ENCODE assay signal across 24 cellular contexts in the genomic region with DNA sequence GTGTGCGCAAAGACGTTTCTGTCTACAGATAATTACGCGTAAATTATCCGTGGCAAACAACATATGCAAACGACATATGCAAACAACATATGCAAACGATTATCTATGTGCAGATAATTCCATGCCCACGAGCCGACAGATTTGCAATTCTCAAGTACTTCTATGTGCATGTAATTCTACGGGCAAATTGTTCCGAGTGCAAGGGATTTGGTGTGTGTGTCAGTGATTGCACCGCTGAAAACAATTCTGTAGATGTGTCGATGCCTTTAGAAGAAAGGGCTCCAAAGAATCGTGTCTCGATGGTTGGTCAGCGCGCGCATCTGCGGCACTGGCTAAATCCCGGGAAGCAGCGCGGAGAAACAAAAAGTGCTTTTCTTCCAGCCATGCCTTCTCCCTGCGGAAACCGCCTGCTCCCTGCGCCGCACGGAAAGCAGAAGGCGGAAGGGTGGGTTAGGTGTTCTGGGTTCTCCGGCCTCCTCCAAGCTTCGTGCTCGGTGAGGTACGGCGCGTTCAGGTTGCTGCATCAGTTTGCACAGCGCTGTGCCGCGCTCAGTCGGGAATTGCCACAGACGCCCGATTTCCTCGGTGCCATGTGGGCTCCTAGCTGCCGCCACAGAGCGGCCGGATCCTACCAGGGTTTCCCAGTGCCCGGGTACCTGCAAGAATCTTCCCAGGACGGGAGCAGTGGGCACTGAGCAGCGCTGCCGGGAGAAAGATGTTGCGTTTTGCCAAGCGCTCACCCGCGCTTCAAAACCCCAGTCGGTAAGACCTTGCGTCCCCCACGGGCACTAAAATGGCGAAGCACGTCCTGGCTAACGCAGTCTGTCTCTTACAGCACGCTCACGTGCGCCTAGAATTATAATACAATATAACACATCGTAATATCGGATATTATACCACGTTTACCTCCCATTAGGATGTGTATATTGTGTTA. TPM values are rescaled to one million over a fixed set of nuclear protein-coding genes. Genes with fewer than 3 reads are reported as not detected.
DNase-seq lines count a peak whose midpoint lies in the region; FAIRE-seq and TF ChIP-seq lines count a peak whose summit lies in the region.
"Had no signal": no experiment of that assay in that cellular context is flagged by ENCODE, and none has a peak within 500 bp of the region (broad histone marks: within the 10 kb centered on the region; RNA-seq: fewer than 3 reads in every experiment).

No MANE protein-coding gene starts in this region.

- DNase-seq in T-helper 1 cell (no peak), ELF-1 (ENCODE audit: low read depth, low spot score) (peak; percentile 58), astrocyte (ENCODE audit: low read depth) (no peak), islet precursor cell (peak; percentile 65), MV-4-11 (lab: John Stamatoyannopoulos, UW) (no peak), HTR-8/SVneo (ENCODE audit: insufficient read length, low spot score) (no peak)
- no peak for DNase-seq in activated naive CD4-positive, alpha-beta T cell (lab: John Stamatoyannopoulos, UW)
- DNase-seq: activated naive CD4-positive, alpha-beta T cell treated with anti-CD3 and anti-CD28 coated beads, Interleukin-2, amount 10 ng/mL, durations not matched to agents 7 days and 5 days; GDM1; hippocampal formation; naive thymus-derived CD8-positive, alpha-beta T cell; NCI-H1436 treated with DMSO at 0.1 percent for 48 hours; NK-92 treated with Interleukin-12 subunit alpha and Interleukin-12 subunit beta, amount 100 ng/mL, for 24 hours; RPMI8226; stimulated activated CD4-positive, alpha-beta T cell treated with anti-CD3 and anti-CD28 coated beads, Interleukin-2, amount 100 ng/mL, for 48 hours; stomach had no signal

- no peaks in the 10 kb centered on the region for H3K36me3 Mint-ChIP-seq in T-helper 1 cell treated with Interleukin-12 subunit alpha and Interleukin-12 subunit beta and Interleukin-4 antibody, amounts not matched to agents 30 μg/mL and 1 μg/mL, for 36 hours (ENCODE audit: low read depth)
- H3K36me3 Mint-ChIP-seq in astrocyte (ENCODE audit: low read depth, unreplicated experiment), result no peaks in the 10 kb centered on the region
- H3K36me3 Mint-ChIP-seq: activated naive CD4-positive, alpha-beta T cell treated with anti-CD3 and anti-CD28 coated beads, Interleukin-2, amount 10 ng/mL, durations not matched to agents 7 days and 5 days; type B pancreatic cell had no signal

- H3K4me2 ChIP-seq in astrocyte (ENCODE audit: low read length), result no peak overlapping the region
- H3K4me2 ChIP-seq: BLaER1 treated with 17β-estradiol and CSF1 and Interleukin-3, amounts not matched to agents 10 nM and 100 nM had no signal

- H3K9ac ChIP-seq in astrocyte (ENCODE audit: low read length), result no peak overlapping the region
- H3K9ac ChIP-seq: BLaER1 treated with 17β-estradiol and CSF1 and Interleukin-3, amounts not matched to agents 10 nM and 100 nM had no signal

- TF ChIP-seq CTCF in astrocyte (IDR thresholded peaks at IDR 0.05; ENCODE audit: insufficient read depth, low read depth, low read length), result no peak

- no peak overlapping the region for H3K27ac ChIP-seq in astrocyte (ENCODE audit: low read depth, low read length)
- H3K27ac ChIP-seq: BLaER1 treated with 17β-estradiol and CSF1 and Interleukin-3, amounts not matched to agents 10 nM and 100 nM; stomach had no signal

- no peaks in the 10 kb centered on the region for H3K4me1 Mint-ChIP-seq in T-helper 1 cell treated with Interleukin-12 subunit alpha and Interleukin-12 subunit beta and Interleukin-4 antibody, amounts not matched to agents 30 μg/mL and 1 μg/mL, for 36 hours (ENCODE audit: low read depth)
- H3K4me1 Mint-ChIP-seq in astrocyte (ENCODE audit: low read depth, unreplicated experiment), result no peaks in the 10 kb centered on the region
- H3K4me1 Mint-ChIP-seq: activated naive CD4-positive, alpha-beta T cell treated with anti-CD3 and anti-CD28 coated beads, Interleukin-2, amount 10 ng/mL, durations not matched to agents 7 days and 5 days had no signal

- H4K20me1 ChIP-seq in astrocyte (ENCODE audit: insufficient read depth, low read length), result no peaks in the 10 kb centered on the region

- peaks cover 63% of the 10 kb centered on the region for H3K27me3 ChIP-seq in astrocyte (ENCODE audit: insufficient read depth, low read length)

- no peak overlapping the region for H3K4me3 Mint-ChIP-seq in T-helper 1 cell treated with Interleukin-12 subunit alpha and Interleukin-12 subunit beta and Interleukin-4 antibody, amounts not matched to agents 30 μg/mL and 1 μg/mL, for 36 hours
- no peak overlapping the region for H3K4me3 Mint-ChIP-seq in astrocyte (ENCODE audit: unreplicated experiment)
- H3K4me3 Mint-ChIP-seq: activated naive CD4-positive, alpha-beta T cell treated with anti-CD3 and anti-CD28 coated beads, Interleukin-2, amount 10 ng/mL, durations not matched to agents 7 days and 5 days; memory B cell; naive thymus-derived CD8-positive, alpha-beta T cell; type B pancreatic cell had no signal

- no peaks in the 10 kb centered on the region for H3K4me1 ChIP-seq in astrocyte (ENCODE audit: insufficient read depth, low read length)

- peaks cover 2% of the 10 kb centered on the region for H3K9me3 ChIP-seq in astrocyte (ENCODE audit: insufficient read depth, low read depth, low read length)

- no peaks in the 10 kb centered on the region for H3K36me3 ChIP-seq in astrocyte (ENCODE audit: insufficient read depth, low read length)
- H3K36me3 ChIP-seq: BLaER1 treated with 17β-estradiol and CSF1 and Interleukin-3, amounts not matched to agents 10 nM and 100 nM; stomach had no signal

- peaks cover 81% of the 10 kb centered on the region for H3K27me3 Mint-ChIP-seq in T-helper 1 cell treated with Interleukin-12 subunit alpha and Interleukin-12 subunit beta and Interleukin-4 antibody, amounts not matched to agents 30 μg/mL and 1 μg/mL, for 36 hours (ENCODE audit: low read depth)
- peaks cover 98% of the 10 kb centered on the region for H3K27me3 Mint-ChIP-seq in astrocyte (ENCODE audit: low read depth, unreplicated experiment)

- H3K9me3 Mint-ChIP-seq in T-helper 1 cell treated with Interleukin-12 subunit alpha and Interleukin-12 subunit beta and Interleukin-4 antibody, amounts not matched to agents 30 μg/mL and 1 μg/mL, for 36 hours, result no peaks in the 10 kb centered on the region
- peaks cover 28% of the 10 kb centered on the region for H3K9me3 Mint-ChIP-seq in astrocyte (ENCODE audit: unreplicated experiment)
- H3K9me3 Mint-ChIP-seq: activated naive CD4-positive, alpha-beta T cell treated with anti-CD3 and anti-CD28 coated beads, Interleukin-2, amount 10 ng/mL, durations not matched to agents 7 days and 5 days; type B pancreatic cell had no signal

- no peak overlapping the region for H3K4me3 ChIP-seq in astrocyte (ENCODE audit: insufficient read depth, low read depth, low read length)
- H3K4me3 ChIP-seq: BLaER1 treated with 17β-estradiol and CSF1 and Interleukin-3, amounts not matched to agents 10 nM and 100 nM; stomach had no signal

- FAIRE-seq in astrocyte (lab: Jason Lieb, UNC), result no peak
- FAIRE-seq in HTR-8/SVneo (lab: Jason Lieb, UNC), result no peak

- H3K27ac Mint-ChIP-seq in T-helper 1 cell treated with Interleukin-12 subunit alpha and Interleukin-12 subunit beta and Interleukin-4 antibody, amounts not matched to agents 30 μg/mL and 1 μg/mL, for 36 hours, result peak overlapping the region; percentile 20
- peak overlapping the region; percentile 12 for H3K27ac Mint-ChIP-seq in astrocyte (ENCODE audit: unreplicated experiment)
- H3K27ac Mint-ChIP-seq: activated naive CD4-positive, alpha-beta T cell treated with anti-CD3 and anti-CD28 coated beads, Interleukin-2, amount 10 ng/mL, durations not matched to agents 7 days and 5 days; memory B cell; naive thymus-derived CD8-positive, alpha-beta T cell; type B pancreatic cell had no signal

- no peaks in the 10 kb centered on the region for H3K79me2 ChIP-seq in astrocyte (ENCODE audit: insufficient read depth, low read length)

- no peak overlapping the region for H2AFZ ChIP-seq in astrocyte (ENCODE audit: low read depth, low read length)

RNA-seq across cellular contexts. Expression of a gene that starts 34.8 kb away (rescaled TPM):
- not detected in 2 replicates for total RNA-seq in astrocyte
- total RNA-seq: A172; H4; M059J; naive thymus-derived CD8-positive, alpha-beta T cell; posterior vena cava; stomach had no signal

Comparison
In these comparisons a context has a peak if more than half of its experiments do, and no peak if none do; other contexts are left out.
1. DNase-seq: peak in ELF-1 (single experiment) and islet precursor cell (single experiment); none in T-helper 1 cell (0 of 5), astrocyte (single experiment), MV-4-11 (single experiment), activated naive CD4-positive, alpha-beta T cell (0 of 4) and HTR-8/SVneo (single experiment).